In genomic region chr2:191404568-191404991, GRCh38 we compare ENCODE assay signal across 19 cellular contexts.
A peak's percentile ranks its signal among the peaks of the same experiment; 100 is the strongest.
DNase-seq lines count a peak whose midpoint lies in the region; ATAC-seq, FAIRE-seq and TF ChIP-seq lines count a peak whose summit lies in the region.
"Had no signal": no experiment of that assay in that cellular context is flagged by ENCODE, and none has a peak within 500 bp of the region (broad histone marks: within the 10 kb centered on the region; RNA-seq: fewer than 3 reads in every experiment).

No MANE protein-coding gene starts in this region.

- no peaks in the 10 kb centered on the region for H3K9me3 ChIP-seq in lung (ENCODE audit: control insufficient read depth in 2 of 2, insufficient read depth in 1 of 2, low read length in 1 of 2)
- no peaks in the 10 kb centered on the region for H3K9me3 ChIP-seq in body of pancreas

- no peak overlapping the region for H2AFZ ChIP-seq in ACC112 (ENCODE audit: low read length, unreplicated experiment)
- H2AFZ ChIP-seq: GM23338 had no signal

- 12 to 17% methylated on average over 1 of the region's 1 CpG for WGBS in lung, 2 donors
- 6% methylated on average over 1 of the region's 1 CpG for WGBS in body of pancreas, 2 donors

- H3K27ac ChIP-seq in ACC112 (ENCODE audit: low read depth, low read length) (peak overlapping the region; percentile 45; the same call in 1 of the 2 replicates), lung (ENCODE audit: low read depth in 1 of 2, low read length in 1 of 2) (no peak overlapping the region), body of pancreas (no peak overlapping the region)
- H3K27ac ChIP-seq: cardiac muscle cell, foreskin keratinocyte had no signal

- H3K36me3 ChIP-seq in ACC112 (ENCODE audit: insufficient read depth, low read length), result peaks cover 38% of the 10 kb centered on the region
- peaks cover 11 to 16% of the 10 kb centered on the region in 2 donors for H3K36me3 ChIP-seq in lung (ENCODE audit: control insufficient read depth in 2 of 2, insufficient read depth in 2 of 2, low read length in 2 of 2)
- H3K36me3 ChIP-seq in body of pancreas (replicated peaks in 1 of 2; ENCODE audit: insufficient read depth in 1 of 2, low read depth in 2 of 2), result peaks cover 7 to 12% of the 10 kb centered on the region in 2 donors

- H3K4me1 ChIP-seq in ACC112 (ENCODE audit: control insufficient read depth, insufficient read depth, low read length, unreplicated experiment), result peaks cover 39% of the 10 kb centered on the region
- no peaks in the 10 kb centered on the region for H3K4me1 ChIP-seq in lung (ENCODE audit: control insufficient read depth in 2 of 2, insufficient read depth in 2 of 2, low read length in 2 of 2)
- peaks cover 44% of the 10 kb centered on the region for H3K4me1 ChIP-seq in body of pancreas
- H3K4me1 ChIP-seq: foreskin keratinocyte had no signal

- H3K79me2 ChIP-seq in ACC112 (ENCODE audit: control insufficient read depth, insufficient read depth, low read length, unreplicated experiment), result no peaks in the 10 kb centered on the region

- TF ChIP-seq CTCF in lung (IDR thresholded peaks at IDR 0.05; ENCODE audit: control extremely low read depth, extremely low read depth) (no peak), body of pancreas (IDR thresholded peaks at IDR 0.05) (no peak)

- no peak for TF ChIP-seq POLR2A in body of pancreas (IDR thresholded peaks at IDR 0.05)

- H3K27me3 ChIP-seq in ACC112 (ENCODE audit: insufficient read depth, low read length), result no peaks in the 10 kb centered on the region
- H3K27me3 ChIP-seq in lung (ENCODE audit: control insufficient read depth, insufficient read depth), result no peaks in the 10 kb centered on the region
- H3K27me3 ChIP-seq in body of pancreas, result no peaks in the 10 kb centered on the region
- H3K27me3 ChIP-seq: cardiac muscle cell, foreskin keratinocyte had no signal

- no peak for DNase-seq in HTR-8/SVneo (ENCODE audit: insufficient read length, low spot score)
- peak; percentile 27 for DNase-seq in astrocyte of the hippocampus (ENCODE audit: low read depth, low spot score)
- DNase-seq in lung (ENCODE audit: low spot score), result no peak
- no peak for DNase-seq in kidney glomerular epithelial cell (lab: John Stamatoyannopoulos, UW)
- DNase-seq in RPMI8226, result no peak
- DNase-seq in AML-193 (lab: John Stamatoyannopoulos, UW), result no peak
- no peak for DNase-seq in body of pancreas
- DNase-seq: activated naive CD4-positive, alpha-beta T cell treated with anti-CD3 and anti-CD28 coated beads, Interleukin-2, amount 10 ng/mL, durations not matched to agents 7 days and 5 days; activated T-cell treated with anti-CD3 and anti-CD28 coated beads for 4 hours; Calu3; foreskin keratinocyte; naive thymus-derived CD8-positive, alpha-beta T cell; SHP77 treated with DMSO at 0.1 percent for 48 hours; stimulated activated CD4-positive, alpha-beta T cell treated with anti-CD3 and anti-CD28 coated beads, Interleukin-15, amount 100 ng/mL, for 24 hours; stimulated activated naive CD4-positive, alpha-beta T cell treated with Interleukin-2 at 50 U/mL for 16 hours had no signal

- H3K4me3 ChIP-seq in ACC112 (ENCODE audit: low read depth, low read length) (no peak overlapping the region), lung (no peak overlapping the region), body of pancreas (no peak overlapping the region)
- H3K4me3 ChIP-seq: cardiac muscle cell, GM23338 had no signal

- ATAC-seq in lung (ENCODE audit: insufficient read depth, low FRiP score) (peak; percentile 10), body of pancreas (no peak)
- ATAC-seq: foreskin keratinocyte; GM23338; naive thymus-derived CD8-positive, alpha-beta T cell had no signal

- peak; percentile 36 for FAIRE-seq in HTR-8/SVneo (lab: Jason Lieb, UNC)
- FAIRE-seq: G401.6 had no signal

- intact Hi-C loops in body of pancreas (cut with DNase I), result no loop called here
